Comparison of ENCODE assay signal across 8 cellular contexts in genomic region chr11:64877390-64878222, GRCh38. TPM values are rescaled to one million over a fixed set of nuclear protein-coding genes. Genes with fewer than 3 reads are reported as not detected.
DNase-seq lines count a peak whose midpoint lies in the region; ATAC-seq, FAIRE-seq and TF ChIP-seq lines count a peak whose summit lies in the region.

No MANE protein-coding gene starts in this region.

- dilution Hi-C loops in endothelial cell of umbilical vein (cut with MboI; ENCODE audit: extremely low pct_ligation_motif_present, low sequenced_read_pairs), result no loop called here

- peaks cover 52% of the 10 kb centered on the region for H3K4me1 Mint-ChIP-seq in neural progenitor cell

- no TSS peak for BruUV-seq in endothelial cell of umbilical vein (replicated peaks; lab: Mats Ljungman, UMichigan)

- H3K9me1 ChIP-seq in endothelial cell of umbilical vein (replicated peaks; ENCODE audit: control insufficient read depth, extremely low read depth, insufficient read depth, low read length), result no peaks in the 10 kb centered on the region

- POLR2A ChIA-PET in RWPE1 (lab: Yijun Ruan, JAX; ENCODE audit: low non-redundant PET), result interaction anchor here (0.6 to 2.5 kb wide), 4 partner anchors 21 to 75 kb away, joined by 4 to 7 read pairs (median 5); partner anchors contain the start of gene MAP4K2
- POLR2A ChIA-PET in endothelial cell of umbilical vein (lab: Charles Lee), result interaction anchor here (0.7 to 3.9 kb wide), 10 partner anchors 9 to 76 kb away, joined by 3 to 45 read pairs (median 5); no protein-coding TSS in a partner anchor

- no peak for FAIRE-seq in endothelial cell of umbilical vein (lab: Jason Lieb, UNC)

- peaks cover 50% of the 10 kb centered on the region for H3K79me2 ChIP-seq in endothelial cell of umbilical vein (ENCODE audit: control insufficient read depth, insufficient read depth, low read length)
- peaks cover 17% of the 10 kb centered on the region for H3K79me2 ChIP-seq in neural progenitor cell (ENCODE audit: low read depth)

- ATAC-seq in GM18868 (IDR thresholded peaks at IDR 0.05; ENCODE audit: unreplicated experiment), result no peak

- H2AFZ ChIP-seq in endothelial cell of umbilical vein (ENCODE audit: low read depth, low read length) (no peak overlapping the region), neural progenitor cell (replicated peaks) (peak overlapping the region; percentile 90)

- H3K27me3 Mint-ChIP-seq in neural progenitor cell (ENCODE audit: insufficient read depth, low read depth), result peaks cover 5% of the 10 kb centered on the region

- H3K27ac Mint-ChIP-seq in neural progenitor cell, result peak overlapping the region; percentile 90

- CTCF ChIA-PET in RWPE1 (lab: Yijun Ruan, JAX) (interaction anchor here (0.6 to 1.8 kb wide), 13 partner anchors 10 to 304 kb away, joined by 3 to 6 read pairs (median 4); partner anchors contain the start of genes ARL2 and CAPN1), endothelial cell of umbilical vein (lab: Charles Lee) (interaction anchor here (0.7 to 5.2 kb wide), 12 partner anchors 8 to 90 kb away, joined by 3 to 77 read pairs (median 6); partner anchors contain the start of genes CDC42BPG and PPP2R5B)

- TF ChIP-seq CTCF in AG09309 (IDR thresholded peaks at IDR 0.05; ENCODE audit: control insufficient read depth, insufficient read depth, low read depth, low read length, missing control alignments) (no peak), RWPE1 (conservative IDR thresholded peaks at IDR 0.05; ENCODE audit: low read depth) (no peak), endothelial cell of umbilical vein (IDR thresholded peaks at IDR 0.05; ENCODE audit: extremely low read depth in 1 of 2, insufficient read depth in 1 of 2, low read depth in 1 of 2, low read length in 2 of 2) (no peak), neural progenitor cell (IDR thresholded peaks at IDR 0.05) (no peak)

- H3K4me1 ChIP-seq in endothelial cell of umbilical vein (ENCODE audit: control insufficient read depth, extremely low read depth, insufficient read depth, low read length), result peaks cover 22% of the 10 kb centered on the region
- peaks cover 18% of the 10 kb centered on the region for H3K4me1 ChIP-seq in neural progenitor cell

- peak overlapping the region; percentile 98 for H3K4me3 Mint-ChIP-seq in neural progenitor cell

- H3K4me2 ChIP-seq in endothelial cell of umbilical vein (ENCODE audit: insufficient read depth, low read length) (peak overlapping the region; percentile 79), neural progenitor cell (peak overlapping the region; percentile 88)

- DNase-seq in AG09309 (ENCODE audit: low read depth), result no peak
- no peak for DNase-seq in RWPE1 (ENCODE audit: low spot score)
- peak; percentile 20 for DNase-seq in endothelial cell of umbilical vein (ENCODE audit: low read depth, low spot score)
- peak; percentile 48 for DNase-seq in neural progenitor cell (ENCODE audit: low spot score)
- no peak for DNase-seq in SKM-1 treated with dmso at 0.1 percent for 144 hours (lab: John Stamatoyannopoulos, UW; ENCODE audit: unreplicated experiment)
- no peak for DNase-seq in HPDE6-E6E7 (ENCODE audit: extremely low spot score)

- intact Hi-C loops in endothelial cell of umbilical vein (cut with micrococcal nuclease), result loop anchor here (1.0 to 2.0 kb wide), 6 partner anchors 8 to 67 kb away; partner anchors contain the start of genes ATG2A and MEN1

- peaks cover 6% of the 10 kb centered on the region for H3K36me3 Mint-ChIP-seq in neural progenitor cell

- H4K20me1 ChIP-seq in endothelial cell of umbilical vein (replicated peaks; ENCODE audit: control insufficient read depth, extremely low read depth, insufficient read depth, low read length), result no peaks in the 10 kb centered on the region
- H4K20me1 ChIP-seq in neural progenitor cell (ENCODE audit: low read depth), result peaks cover 24% of the 10 kb centered on the region

- H3K9ac ChIP-seq in endothelial cell of umbilical vein (replicated peaks; ENCODE audit: extremely low read depth, insufficient read depth, low read length), result peak overlapping the region; percentile 49
- H3K9ac ChIP-seq in neural progenitor cell, result peak overlapping the region; percentile 43

- no peaks in the 10 kb centered on the region for H3K27me3 ChIP-seq in endothelial cell of umbilical vein (ENCODE audit: control insufficient read depth in 2 of 2, insufficient read depth in 2 of 2, low read length in 2 of 2)
- no peaks in the 10 kb centered on the region for H3K27me3 ChIP-seq in neural progenitor cell

- peaks cover 15% of the 10 kb centered on the region for H3F3A ChIP-seq in neural progenitor cell (ENCODE audit: low read depth)

- H3K9me3 ChIP-seq in endothelial cell of umbilical vein (replicated peaks; ENCODE audit: control insufficient read depth, insufficient read depth, low read length) (no peaks in the 10 kb centered on the region), neural progenitor cell (ENCODE audit: low read depth) (no peaks in the 10 kb centered on the region)

- H3K36me3 ChIP-seq in endothelial cell of umbilical vein (ENCODE audit: control insufficient read depth in 2 of 2, extremely low read depth in 1 of 2, insufficient read depth in 2 of 2, low read length in 2 of 2) (peaks cover 2 to 10% of the 10 kb centered on the region in 2 experiments), neural progenitor cell (no peaks in the 10 kb centered on the region)

- H3K4me3 ChIP-seq in AG09309 (ENCODE audit: control insufficient read depth, low read depth, low read length), result peak overlapping the region; percentile 55
- H3K4me3 ChIP-seq in endothelial cell of umbilical vein (replicated peaks in 1 of 3; ENCODE audit: insufficient read depth in 1 of 3, low read depth in 1 of 3, low read length in 3 of 3), result peak overlapping the region; percentile 30 to 74 (median 63)
- H3K4me3 ChIP-seq in neural progenitor cell, result peak overlapping the region; percentile 88

- H3K27ac ChIP-seq in RWPE1 (peak overlapping the region; percentile 86), endothelial cell of umbilical vein (ENCODE audit: insufficient read depth, low read depth, low read length) (peak overlapping the region; percentile 0), neural progenitor cell (no peak overlapping the region)

- TF ChIP-seq POLR2A in GM19099 (IDR thresholded peaks at IDR 0.05; ENCODE audit: extremely low read depth, insufficient read length, low read depth), result peak; percentile 9
- TF ChIP-seq POLR2A in endothelial cell of umbilical vein (IDR thresholded peaks at IDR 0.05; ENCODE audit: low read depth, low read length), result no peak

- no peaks in the 10 kb centered on the region for H3K9me3 Mint-ChIP-seq in neural progenitor cell

RNA-seq across cellular contexts. Expression of gene EHD1, which starts 0.8 kb away (rescaled TPM):
- total RNA-seq in endothelial cell of umbilical vein, result 98.0 and 109 TPM in 2 replicates
- polyA plus RNA-seq in endothelial cell of umbilical vein, result 136 and 140 TPM in 2 replicates
- polyA plus RNA-seq in endothelial cell of umbilical vein (2011; cell fraction: cytosol; rRNA removed), result 109 and 112 TPM in 2 replicates
- polyA plus RNA-seq in endothelial cell of umbilical vein (2011; cell fraction: nucleus; rRNA removed), result 91.7 and 102 TPM in 2 replicates
- 101 and 131 TPM in 2 replicates for polyA plus RNA-seq in endothelial cell of umbilical vein (2012)
- 136 and 168 TPM in 2 replicates for polyA minus RNA-seq in endothelial cell of umbilical vein
- 41.1 TPM for polyA minus RNA-seq in endothelial cell of umbilical vein (2011; cell fraction: cytosol; rRNA and poly(A)+ RNA removed)
- polyA minus RNA-seq in endothelial cell of umbilical vein (2011; cell fraction: nucleus; rRNA and poly(A)+ RNA removed), result 35.6 and 63.3 TPM in 2 replicates
- total RNA-seq in neural progenitor cell (ENCODE audit: low replicate concordance), result 19.8 and 39.7 TPM in 2 replicates

RNA-seq across cellular contexts. Expression of gene CDC42BPG, which starts 33.2 kb away (rescaled TPM):
- total RNA-seq in endothelial cell of umbilical vein (0.42 and 0.62 TPM in 2 replicates), neural progenitor cell (ENCODE audit: low replicate concordance) (0.62 and 2.1 TPM in 2 replicates)
- polyA plus RNA-seq in endothelial cell of umbilical vein, result 0.13 and 0.19 TPM in 2 replicates
- polyA plus RNA-seq in endothelial cell of umbilical vein (2011; cell fraction: cytosol; rRNA removed), result 0.14 and 0.16 TPM in 2 replicates
- 0.49 and 0.57 TPM in 2 replicates for polyA plus RNA-seq in endothelial cell of umbilical vein (2011; cell fraction: nucleus; rRNA removed)
- polyA plus RNA-seq in endothelial cell of umbilical vein (2012), result 0.27 and 0.33 TPM in 2 replicates
- polyA minus RNA-seq in endothelial cell of umbilical vein, result 0.17 and 0.32 TPM in 2 replicates
- polyA minus RNA-seq in endothelial cell of umbilical vein (2011; cell fraction: cytosol; rRNA and poly(A)+ RNA removed), result 2.3 TPM
- 0.24 and 0.34 TPM in 2 replicates for polyA minus RNA-seq in endothelial cell of umbilical vein (2011; cell fraction: nucleus; rRNA and poly(A)+ RNA removed)

RNA-seq across cellular contexts. Expression of gene ATG2A, which starts 39.4 kb away (rescaled TPM):
- total RNA-seq in endothelial cell of umbilical vein (24.3 and 27.4 TPM in 2 replicates), neural progenitor cell (ENCODE audit: low replicate concordance) (4.4 and 16.6 TPM in 2 replicates)
- 13.4 and 17.6 TPM in 2 replicates for polyA plus RNA-seq in endothelial cell of umbilical vein
- polyA plus RNA-seq in endothelial cell of umbilical vein (2011; cell fraction: cytosol; rRNA removed), result 7.8 and 10.6 TPM in 2 replicates
- polyA plus RNA-seq in endothelial cell of umbilical vein (2011; cell fraction: nucleus; rRNA removed), result 26.8 and 30.3 TPM in 2 replicates
- polyA plus RNA-seq in endothelial cell of umbilical vein (2012), result 14.2 and 17.3 TPM in 2 replicates
- polyA minus RNA-seq in endothelial cell of umbilical vein, result 12.0 and 12.9 TPM in 2 replicates
- 25.1 TPM for polyA minus RNA-seq in endothelial cell of umbilical vein (2011; cell fraction: cytosol; rRNA and poly(A)+ RNA removed)
- 12.5 and 16.6 TPM in 2 replicates for polyA minus RNA-seq in endothelial cell of umbilical vein (2011; cell fraction: nucleus; rRNA and poly(A)+ RNA removed)

RNA-seq across cellular contexts. Expression of gene PPP2R5B, which starts 46.9 kb away (rescaled TPM):
- total RNA-seq in endothelial cell of umbilical vein, result 17.8 and 21.5 TPM in 2 replicates
- 17.6 and 20.9 TPM in 2 replicates for polyA plus RNA-seq in endothelial cell of umbilical vein
- polyA plus RNA-seq in endothelial cell of umbilical vein (2011; cell fraction: cytosol; rRNA removed), result 15.6 and 19.5 TPM in 2 replicates
- polyA plus RNA-seq in endothelial cell of umbilical vein (2011; cell fraction: nucleus; rRNA removed), result 41.2 and 52.8 TPM in 2 replicates
- 19.5 and 21.5 TPM in 2 replicates for polyA plus RNA-seq in endothelial cell of umbilical vein (2012)
- 10.1 and 13.6 TPM in 2 replicates for polyA minus RNA-seq in endothelial cell of umbilical vein
- 2.5 TPM for polyA minus RNA-seq in endothelial cell of umbilical vein (2011; cell fraction: cytosol; rRNA and poly(A)+ RNA removed)
- 6.5 and 8.1 TPM in 2 replicates for polyA minus RNA-seq in endothelial cell of umbilical vein (2011; cell fraction: nucleus; rRNA and poly(A)+ RNA removed)
- total RNA-seq in neural progenitor cell (ENCODE audit: low replicate concordance), result 5.7 and 11.3 TPM in 2 replicates

RNA-seq across cellular contexts. Expression of gene GPHA2, which starts 58.1 kb away (rescaled TPM):
- not detected in 2 replicates for total RNA-seq in endothelial cell of umbilical vein
- polyA plus RNA-seq in endothelial cell of umbilical vein, result not detected in 2 replicates
- polyA plus RNA-seq in endothelial cell of umbilical vein (2011; cell fraction: cytosol; rRNA removed), result not detected in 2 replicates
- not detected in 2 replicates for polyA plus RNA-seq in endothelial cell of umbilical vein (2011; cell fraction: nucleus; rRNA removed)
- not detected in 2 replicates for polyA plus RNA-seq in endothelial cell of umbilical vein (2012)
- polyA minus RNA-seq in endothelial cell of umbilical vein, result not detected in 2 replicates
- polyA minus RNA-seq in endothelial cell of umbilical vein (2011; cell fraction: cytosol; rRNA and poly(A)+ RNA removed), result not detected
- polyA minus RNA-seq in endothelial cell of umbilical vein (2011; cell fraction: nucleus; rRNA and poly(A)+ RNA removed), result not detected in 2 replicates
- total RNA-seq in neural progenitor cell (ENCODE audit: low replicate concordance), result 1.5 TPM in 1 of 2 replicates, not detected in the other

Comparison
In these comparisons a context has a peak if more than half of its experiments do, and no peak if none do; other contexts are left out.
1. DNase-seq: peak in endothelial cell of umbilical vein (single experiment) and neural progenitor cell (single experiment); none in AG09309 (single experiment), RWPE1 (single experiment), SKM-1 treated with dmso at 0.1 percent for 144 hours (single experiment) and HPDE6-E6E7 (single experiment).
2. Peak in every context shown above with its lines, with median percentiles within 50 percentile points of each other: H3K4me3 ChIP-seq.